ENCODE assay signal across 22 cellular contexts in genomic region chr7:137980308-137980707, GRCh38. TPM values are rescaled to one million over a fixed set of nuclear protein-coding genes. Genes with fewer than 3 reads are reported as not detected.
DNase-seq lines count a peak whose midpoint lies in the region; ATAC-seq, FAIRE-seq and TF ChIP-seq lines count a peak whose summit lies in the region.
"Had no signal": no experiment of that assay in that cellular context is flagged by ENCODE, and none has a peak within 500 bp of the region (broad histone marks: within the 10 kb centered on the region; RNA-seq: fewer than 3 reads in every experiment).

No MANE protein-coding gene starts in this region.

- peak overlapping the region; percentile 34 to 95 (median 83) for H3K27ac ChIP-seq in stomach

- POLR2A ChIA-PET in activated CD4-positive, alpha-beta memory T cell treated with anti-CD3 and anti-CD28 coated beads, Interleukin-2, amount 10 ng/mL, durations not matched to agents 7 days and 5 days (lab: Charles Lee): interaction anchor here (0.8 kb wide), 1 partner anchor 22 kb away, joined by 3 read pairs; the partner anchor contains the start of gene CREB3L2

- H3K27ac Mint-ChIP-seq in effector memory CD8-positive, alpha-beta T cell: peak overlapping the region; percentile 27 to 36
- no peak overlapping the region for H3K27ac Mint-ChIP-seq in activated CD4-positive, alpha-beta memory T cell treated with anti-CD3 and anti-CD28 coated beads, Interleukin-2, amount 10 ng/mL, durations not matched to agents 7 days and 5 days
- H3K27ac Mint-ChIP-seq: activated T-helper 2 cell treated with anti-CD3 and anti-CD28 coated beads, Interferon-gamma antibody, Interleukin-2, Interleukin-4, amounts not matched to agents 10 μg/mL and 5 μg/mL and 100 μg/mL, durations not matched to agents 14 hours and 24 hours and 36 hours; dendritic cell treated with granulocyte-macrophage colony-stimulating factor and Interleukin-4, amounts not matched to agents 40 ng/mL and 50 ng/mL, for 4 days had no signal

- peaks cover 0 to 9% (median 0%) of the 10 kb centered on the region in 4 donors for H3K36me3 ChIP-seq in stomach

- H3K9me3 ChIP-seq in stomach: no peaks in the 10 kb centered on the region

- TF ChIP-seq POLR2A in GM12891 (IDR thresholded peaks at IDR 0.05; ENCODE audit: low read depth, low read length): no peak
- TF ChIP-seq POLR2A in NB4 (IDR thresholded peaks at IDR 0.05; ENCODE audit: extremely low read depth, insufficient read length): no peak
- TF ChIP-seq POLR2A in stomach (IDR thresholded peaks at IDR 0.05): no peak

- H3K9me3 Mint-ChIP-seq in effector memory CD8-positive, alpha-beta T cell: peaks cover 0 to 8% of the 10 kb centered on the region in 2 donors
- H3K9me3 Mint-ChIP-seq in activated CD4-positive, alpha-beta memory T cell treated with anti-CD3 and anti-CD28 coated beads, Interleukin-2, amount 10 ng/mL, durations not matched to agents 7 days and 5 days: peaks cover 17% of the 10 kb centered on the region

- 86 to 98% (median 94%) methylated on average over 2 of the region's 2 CpGs for WGBS in stomach, 5 donors

- no peak for FAIRE-seq in GM12891 (lab: Jason Lieb, UNC)
- FAIRE-seq: kidney had no signal

- TF ChIP-seq EP300 in stomach (IDR thresholded peaks at IDR 0.05): no peak

- peaks cover 65 to 99% (median 84%) of the 10 kb centered on the region in 4 donors for H3K4me1 ChIP-seq in stomach

- intact Hi-C loops in stomach (cut with DNase I; ENCODE audit: low total_unique reads): no loop called here

- H3K4me3 ChIP-seq in NB4 (ENCODE audit: low read depth, low read length) (no peak overlapping the region), stomach (no peak overlapping the region)
- H3K4me3 ChIP-seq: hepatocyte had no signal

- CTCF ChIA-PET in activated CD4-positive, alpha-beta memory T cell treated with anti-CD3 and anti-CD28 coated beads, Interleukin-2, amount 10 ng/mL, durations not matched to agents 7 days and 5 days (lab: Charles Lee): no interaction called here

- DNase-seq in GM12891 (ENCODE audit: insufficient read length, low spot score) (no peak), NB4 (ENCODE audit: low read depth) (peak; percentile 53), stomach (no peak), cerebellar nuclear complex (lab: John Stamatoyannopoulos, UW) (no peak), NCI-H2107 (lab: John Stamatoyannopoulos, UW) (no peak), NOMO-1 treated with dmso at 0.1 percent for 144 hours (lab: John Stamatoyannopoulos, UW; ENCODE audit: unreplicated experiment) (no peak)
- no peak for DNase-seq in effector memory CD8-positive, alpha-beta T cell
- no peak for DNase-seq in activated CD4-positive, alpha-beta memory T cell treated with anti-CD3 and anti-CD28 coated beads, Interleukin-2, amount 10 ng/mL, durations not matched to agents 7 days and 5 days
- DNase-seq: activated CD8-positive, alpha-beta memory T cell treated with anti-CD3 and anti-CD28 coated beads for 24 hours; DMS53; Karpas-422; kidney; NCI-H146; NCI-H446 treated with DMSO at 0.1 percent for 48 hours; nucleus accumbens; SW 1271 had no signal

- H3K4me1 Mint-ChIP-seq in effector memory CD8-positive, alpha-beta T cell (ENCODE audit: low read depth in 2 of 2): peaks cover 26 to 34% of the 10 kb centered on the region in 2 donors
- H3K4me1 Mint-ChIP-seq in activated CD4-positive, alpha-beta memory T cell treated with anti-CD3 and anti-CD28 coated beads, Interleukin-2, amount 10 ng/mL, durations not matched to agents 7 days and 5 days: no peaks in the 10 kb centered on the region

- ATAC-seq in effector memory CD8-positive, alpha-beta T cell (replicated peaks): no peak
- ATAC-seq: esophagus mucosa, Panc1 had no signal

- H3K36me3 Mint-ChIP-seq in effector memory CD8-positive, alpha-beta T cell (ENCODE audit: insufficient read depth): no peaks in the 10 kb centered on the region
- H3K36me3 Mint-ChIP-seq in activated CD4-positive, alpha-beta memory T cell treated with anti-CD3 and anti-CD28 coated beads, Interleukin-2, amount 10 ng/mL, durations not matched to agents 7 days and 5 days (ENCODE audit: low read depth): peaks cover 52% of the 10 kb centered on the region

- no peak for TF ChIP-seq CTCF in NB4 (IDR thresholded peaks at IDR 0.05; ENCODE audit: low read depth, low read length)
- no peak for TF ChIP-seq CTCF in stomach (IDR thresholded peaks at IDR 0.05)

- no peak overlapping the region for H3K4me3 Mint-ChIP-seq in effector memory CD8-positive, alpha-beta T cell
- no peak overlapping the region for H3K4me3 Mint-ChIP-seq in activated CD4-positive, alpha-beta memory T cell treated with anti-CD3 and anti-CD28 coated beads, Interleukin-2, amount 10 ng/mL, durations not matched to agents 7 days and 5 days
- H3K4me3 Mint-ChIP-seq: dendritic cell treated with granulocyte-macrophage colony-stimulating factor and Interleukin-4, amounts not matched to agents 40 ng/mL and 50 ng/mL, for 4 days; mesothelial cell of epicardium had no signal

- no peaks in the 10 kb centered on the region for H3K27me3 ChIP-seq in stomach
- H3K27me3 ChIP-seq: hepatocyte had no signal

- H3K27me3 Mint-ChIP-seq in effector memory CD8-positive, alpha-beta T cell: no peaks in the 10 kb centered on the region
- no peaks in the 10 kb centered on the region for H3K27me3 Mint-ChIP-seq in activated CD4-positive, alpha-beta memory T cell treated with anti-CD3 and anti-CD28 coated beads, Interleukin-2, amount 10 ng/mL, durations not matched to agents 7 days and 5 days
- H3K27me3 Mint-ChIP-seq: dendritic cell treated with granulocyte-macrophage colony-stimulating factor and Interleukin-4, amounts not matched to agents 40 ng/mL and 50 ng/mL, for 4 days had no signal

TF ChIP-seq in GM12891, 5 proteins besides CTCF, POLR2A, EP300 and RAD21:
- no peak for TF ChIP-seq POLR2AphosphoS5 (IDR thresholded peaks at IDR 0.05; ENCODE audit: low read depth, low read length)
- TF ChIP-seq SPI1 (IDR thresholded peaks at IDR 0.05; ENCODE audit: low read depth, low read length): peak; percentile 71
- no peak for TF ChIP-seq TAF1 (IDR thresholded peaks at IDR 0.05; ENCODE audit: low read depth, low read length)
- TF ChIP-seq POU2F2 (IDR thresholded peaks at IDR 0.05; ENCODE audit: low read depth, low read length): no peak
- no peak for TF ChIP-seq PAX5 (IDR thresholded peaks at IDR 0.05; ENCODE audit: insufficient read depth, low read length, severe bottlenecking)

RNA-seq across cellular contexts. Expression of gene CREB3L2, which starts 21.6 kb away (rescaled TPM):
- polyA plus RNA-seq in GM12891 (2012; ENCODE audit: low read depth, missing spikeins): 10.9 TPM
- 100 to 1,000 TPM in 1 of 5 donors, 10 to 100 TPM in 4; 22.6 to 258 (median 38.8) TPM for total RNA-seq in stomach
- polyA plus RNA-seq in stomach: 1 to 10 TPM; 5.8 to 8.6 (median 6.6) TPM
- total RNA-seq in activated CD4-positive, alpha-beta memory T cell treated with anti-CD3 and anti-CD28 coated beads, Interleukin-2, amount 10 ng/mL, durations not matched to agents 7 days and 5 days: 10 to 100 TPM; 42.2 to 44.7 TPM
